1 cellular context compared by ENCODE assay signal in the genomic region with DNA sequence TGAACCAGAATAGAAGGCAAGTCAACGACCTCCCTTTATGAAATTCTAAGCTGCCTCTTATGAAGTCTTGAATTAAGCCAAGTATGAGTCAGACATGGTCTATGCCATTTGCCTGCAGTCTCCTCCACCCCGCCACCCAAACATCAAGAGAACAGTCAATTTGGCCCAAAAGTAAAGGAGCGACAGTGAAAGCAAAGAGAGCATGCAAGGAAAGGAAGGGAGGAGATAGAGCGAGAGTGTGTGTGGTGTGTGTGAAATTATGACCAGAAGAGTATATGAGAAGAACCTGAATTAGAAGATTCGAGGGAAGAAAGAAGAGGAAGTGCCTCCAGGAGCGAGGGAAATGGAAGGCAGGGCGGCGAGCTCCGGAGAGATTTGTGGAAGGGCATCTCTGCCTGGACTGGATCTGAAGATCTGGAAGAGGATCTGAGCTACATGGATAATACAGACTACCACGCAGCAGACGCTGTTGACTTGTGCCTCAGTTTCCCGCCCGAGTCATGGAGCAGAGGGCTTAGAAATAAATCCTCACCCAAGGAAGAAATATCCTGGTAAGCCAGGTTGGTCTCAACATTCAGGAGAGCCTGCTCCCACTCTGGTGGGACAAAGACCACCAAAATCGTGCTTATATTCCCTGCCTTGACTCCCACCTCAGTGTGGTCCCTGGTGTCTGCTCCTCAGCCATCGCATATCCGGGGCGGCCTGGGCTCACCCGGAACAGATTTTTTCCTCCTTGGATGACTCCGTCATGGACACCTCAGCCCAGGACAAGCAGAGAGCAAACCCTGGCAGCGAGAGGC.
TF ChIP-seq lines count a peak whose summit lies in the region.

No MANE protein-coding gene starts in this region.

TF ChIP-seq in K562, 482 proteins besides CTCF, POLR2A, EP300 and RAD21 (continued from another document and continues in another):
- TF ChIP-seq CHCHD3 (CRISPR knock-in tag; IDR thresholded peaks at IDR 0.05), result no peak
- no peak for TF ChIP-seq MTA1 (IDR thresholded peaks at IDR 0.05; ENCODE audit: borderline replicate concordance)
- TF ChIP-seq KAT7 (CRISPR knock-in tag; IDR thresholded peaks at IDR 0.05; ENCODE audit: borderline replicate concordance), result no peak
- TF ChIP-seq CBX3 (IDR thresholded peaks at IDR 0.05; ENCODE audit: borderline replicate concordance in 1 of 2, low read length in 2 of 2), result no peak
- no peak for TF ChIP-seq ZNF175 (CRISPR knock-in tag; IDR thresholded peaks at IDR 0.05; ENCODE audit: low read depth)
- TF ChIP-seq, protein P1, sequence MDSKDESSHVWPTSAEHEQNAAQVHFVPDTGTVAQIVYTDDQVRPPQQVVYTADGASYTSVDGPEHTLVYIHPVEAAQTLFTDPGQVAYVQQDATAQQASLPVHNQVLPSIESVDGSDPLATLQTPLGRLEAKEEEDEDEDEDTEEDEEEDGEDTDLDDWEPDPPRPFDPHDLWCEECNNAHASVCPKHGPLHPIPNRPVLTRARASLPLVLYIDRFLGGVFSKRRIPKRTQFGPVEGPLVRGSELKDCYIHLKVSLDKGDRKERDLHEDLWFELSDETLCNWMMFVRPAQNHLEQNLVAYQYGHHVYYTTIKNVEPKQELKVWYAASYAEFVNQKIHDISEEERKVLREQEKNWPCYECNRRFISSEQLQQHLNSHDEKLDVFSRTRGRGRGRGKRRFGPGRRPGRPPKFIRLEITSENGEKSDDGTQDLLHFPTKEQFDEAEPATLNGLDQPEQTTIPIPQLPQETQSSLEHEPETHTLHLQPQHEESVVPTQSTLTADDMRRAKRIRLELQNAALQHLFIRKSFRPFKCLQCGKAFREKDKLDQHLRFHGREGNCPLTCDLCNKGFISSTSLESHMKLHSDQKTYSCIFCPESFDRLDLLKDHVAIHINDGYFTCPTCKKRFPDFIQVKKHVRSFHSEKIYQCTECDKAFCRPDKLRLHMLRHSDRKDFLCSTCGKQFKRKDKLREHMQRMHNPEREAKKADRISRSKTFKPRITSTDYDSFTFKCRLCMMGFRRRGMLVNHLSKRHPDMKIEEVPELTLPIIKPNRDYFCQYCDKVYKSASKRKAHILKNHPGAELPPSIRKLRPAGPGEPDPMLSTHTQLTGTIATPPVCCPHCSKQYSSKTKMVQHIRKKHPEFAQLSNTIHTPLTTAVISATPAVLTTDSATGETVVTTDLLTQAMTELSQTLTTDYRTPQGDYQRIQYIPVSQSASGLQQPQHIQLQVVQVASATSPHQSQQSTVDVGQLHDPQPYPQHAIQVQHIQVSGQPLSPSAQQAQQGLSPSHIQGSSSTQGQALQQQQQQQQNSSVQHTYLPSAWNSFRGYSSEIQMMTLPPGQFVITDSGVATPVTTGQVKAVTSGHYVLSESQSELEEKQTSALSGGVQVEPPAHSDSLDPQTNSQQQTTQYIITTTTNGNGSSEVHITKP (IDR thresholded peaks at IDR 0.05; ENCODE audit: partially characterized antibody), result peak; percentile 51
- TF ChIP-seq ZNF507 (tag; conservative IDR thresholded peaks at IDR 0.05), result no peak
- TF ChIP-seq, protein P2, sequence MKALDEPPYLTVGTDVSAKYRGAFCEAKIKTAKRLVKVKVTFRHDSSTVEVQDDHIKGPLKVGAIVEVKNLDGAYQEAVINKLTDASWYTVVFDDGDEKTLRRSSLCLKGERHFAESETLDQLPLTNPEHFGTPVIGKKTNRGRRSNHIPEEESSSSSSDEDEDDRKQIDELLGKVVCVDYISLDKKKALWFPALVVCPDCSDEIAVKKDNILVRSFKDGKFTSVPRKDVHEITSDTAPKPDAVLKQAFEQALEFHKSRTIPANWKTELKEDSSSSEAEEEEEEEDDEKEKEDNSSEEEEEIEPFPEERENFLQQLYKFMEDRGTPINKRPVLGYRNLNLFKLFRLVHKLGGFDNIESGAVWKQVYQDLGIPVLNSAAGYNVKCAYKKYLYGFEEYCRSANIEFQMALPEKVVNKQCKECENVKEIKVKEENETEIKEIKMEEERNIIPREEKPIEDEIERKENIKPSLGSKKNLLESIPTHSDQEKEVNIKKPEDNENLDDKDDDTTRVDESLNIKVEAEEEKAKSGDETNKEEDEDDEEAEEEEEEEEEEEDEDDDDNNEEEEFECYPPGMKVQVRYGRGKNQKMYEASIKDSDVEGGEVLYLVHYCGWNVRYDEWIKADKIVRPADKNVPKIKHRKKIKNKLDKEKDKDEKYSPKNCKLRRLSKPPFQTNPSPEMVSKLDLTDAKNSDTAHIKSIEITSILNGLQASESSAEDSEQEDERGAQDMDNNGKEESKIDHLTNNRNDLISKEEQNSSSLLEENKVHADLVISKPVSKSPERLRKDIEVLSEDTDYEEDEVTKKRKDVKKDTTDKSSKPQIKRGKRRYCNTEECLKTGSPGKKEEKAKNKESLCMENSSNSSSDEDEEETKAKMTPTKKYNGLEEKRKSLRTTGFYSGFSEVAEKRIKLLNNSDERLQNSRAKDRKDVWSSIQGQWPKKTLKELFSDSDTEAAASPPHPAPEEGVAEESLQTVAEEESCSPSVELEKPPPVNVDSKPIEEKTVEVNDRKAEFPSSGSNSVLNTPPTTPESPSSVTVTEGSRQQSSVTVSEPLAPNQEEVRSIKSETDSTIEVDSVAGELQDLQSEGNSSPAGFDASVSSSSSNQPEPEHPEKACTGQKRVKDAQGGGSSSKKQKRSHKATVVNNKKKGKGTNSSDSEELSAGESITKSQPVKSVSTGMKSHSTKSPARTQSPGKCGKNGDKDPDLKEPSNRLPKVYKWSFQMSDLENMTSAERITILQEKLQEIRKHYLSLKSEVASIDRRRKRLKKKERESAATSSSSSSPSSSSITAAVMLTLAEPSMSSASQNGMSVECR (CRISPR knock-in tag; IDR thresholded peaks at IDR 0.05), result peak; percentile 48; the same call in 1 of the 2 replicates
- no peak for TF ChIP-seq ZEB2 (IDR thresholded peaks at IDR 0.05)
- TF ChIP-seq YY1 (IDR thresholded peaks at IDR 0.05; ENCODE audit: borderline replicate concordance in 1 of 3, control insufficient read depth in 1 of 3, extremely low read depth in 1 of 3, insufficient read depth in 3 of 3, insufficient read length in 1 of 3, insufficient replicate concordance in 2 of 3, low read depth in 1 of 3, low read length in 2 of 3), result no peak
- no peak for TF ChIP-seq SRSF1 (IDR thresholded peaks at IDR 0.05; ENCODE audit: low read depth, low read length)
- TF ChIP-seq ZKSCAN1 (IDR thresholded peaks at IDR 0.05; ENCODE audit: low read depth, low read length), result no peak
- no peak for TF ChIP-seq CBX8 (IDR thresholded peaks at IDR 0.05; ENCODE audit: borderline replicate concordance, extremely low read depth, low read depth, low read length, poor library complexity, severe bottlenecking)
- no peak for TF ChIP-seq ILF3 (IDR thresholded peaks at IDR 0.05; ENCODE audit: borderline replicate concordance)
- peak; percentile 45; the same call in 1 of the 2 replicates for TF ChIP-seq BCOR (IDR thresholded peaks at IDR 0.05)
- no peak for TF ChIP-seq SIN3A (IDR thresholded peaks at IDR 0.05; ENCODE audit: borderline replicate concordance in 2 of 2, control insufficient read depth in 1 of 2, low read depth in 2 of 2, low read length in 2 of 2)
- TF ChIP-seq NFE2L1 (tag; IDR thresholded peaks at IDR 0.05; ENCODE audit: borderline replicate concordance, low read depth), result no peak
- 0 out of 2 replicates have a peak, but pooled peaks have one; percentile 23 for TF ChIP-seq DPF2 (IDR thresholded peaks at IDR 0.05)
- no peak for TF ChIP-seq NFIX (CRISPR knock-in tag; IDR thresholded peaks at IDR 0.05; ENCODE audit: low read depth)
- TF ChIP-seq HEY1 (CRISPR knock-in tag; IDR thresholded peaks at IDR 0.05; ENCODE audit: borderline replicate concordance), result no peak
- TF ChIP-seq ETV5 (CRISPR knock-in tag; IDR thresholded peaks at IDR 0.05; ENCODE audit: low read depth), result 0 out of 2 replicates have a peak, but pooled peaks have one; percentile 25
- 0 out of 2 replicates have a peak, but pooled peaks have one; percentile 51 for TF ChIP-seq FOXP1 (CRISPR knock-in tag; IDR thresholded peaks at IDR 0.05)
- TF ChIP-seq JUND (IDR thresholded peaks at IDR 0.05; ENCODE audit: borderline replicate concordance, low read depth, low read length), result 0 out of 2 replicates have a peak, but pooled peaks have one; percentile 18
- TF ChIP-seq JUND (tag; IDR thresholded peaks at IDR 0.05; ENCODE audit: borderline replicate concordance, low read depth, low read length), result no peak
- TF ChIP-seq RUNX1 (IDR thresholded peaks at IDR 0.05; ENCODE audit: low read depth), result no peak
- TF ChIP-seq, protein P3, sequence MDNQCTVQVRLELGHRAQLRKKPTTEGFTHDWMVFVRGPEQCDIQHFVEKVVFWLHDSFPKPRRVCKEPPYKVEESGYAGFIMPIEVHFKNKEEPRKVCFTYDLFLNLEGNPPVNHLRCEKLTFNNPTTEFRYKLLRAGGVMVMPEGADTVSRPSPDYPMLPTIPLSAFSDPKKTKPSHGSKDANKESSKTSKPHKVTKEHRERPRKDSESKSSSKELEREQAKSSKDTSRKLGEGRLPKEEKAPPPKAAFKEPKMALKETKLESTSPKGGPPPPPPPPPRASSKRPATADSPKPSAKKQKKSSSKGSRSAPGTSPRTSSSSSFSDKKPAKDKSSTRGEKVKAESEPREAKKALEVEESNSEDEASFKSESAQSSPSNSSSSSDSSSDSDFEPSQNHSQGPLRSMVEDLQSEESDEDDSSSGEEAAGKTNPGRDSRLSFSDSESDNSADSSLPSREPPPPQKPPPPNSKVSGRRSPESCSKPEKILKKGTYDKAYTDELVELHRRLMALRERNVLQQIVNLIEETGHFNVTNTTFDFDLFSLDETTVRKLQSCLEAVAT (IDR thresholded peaks at IDR 0.05), result 0 out of 4 replicates have a peak, but pooled peaks of 1 of the 2 experiments have one; percentile 47
- peak; percentile 92 for TF ChIP-seq KDM5B (IDR thresholded peaks at IDR 0.05; ENCODE audit: insufficient replicate concordance, low read depth, low read length)
- 0 out of 4 replicates have a peak, but pooled peaks have one; percentile 24 to 52 for TF ChIP-seq MAZ (CRISPR knock-in tag; conservative IDR thresholded peaks at IDR 0.05 in 1 of 2, IDR thresholded peaks at IDR 0.05 in 1 of 2)
- TF ChIP-seq NELFE (IDR thresholded peaks at IDR 0.05; ENCODE audit: insufficient read depth, insufficient read length), result no peak
- no peak for TF ChIP-seq ELF1 (tag; IDR thresholded peaks at IDR 0.05)
- 0 out of 2 replicates have a peak, but pooled peaks have one; percentile 22 for TF ChIP-seq SMARCA4 (IDR thresholded peaks at IDR 0.05)
- TF ChIP-seq, protein P4, sequence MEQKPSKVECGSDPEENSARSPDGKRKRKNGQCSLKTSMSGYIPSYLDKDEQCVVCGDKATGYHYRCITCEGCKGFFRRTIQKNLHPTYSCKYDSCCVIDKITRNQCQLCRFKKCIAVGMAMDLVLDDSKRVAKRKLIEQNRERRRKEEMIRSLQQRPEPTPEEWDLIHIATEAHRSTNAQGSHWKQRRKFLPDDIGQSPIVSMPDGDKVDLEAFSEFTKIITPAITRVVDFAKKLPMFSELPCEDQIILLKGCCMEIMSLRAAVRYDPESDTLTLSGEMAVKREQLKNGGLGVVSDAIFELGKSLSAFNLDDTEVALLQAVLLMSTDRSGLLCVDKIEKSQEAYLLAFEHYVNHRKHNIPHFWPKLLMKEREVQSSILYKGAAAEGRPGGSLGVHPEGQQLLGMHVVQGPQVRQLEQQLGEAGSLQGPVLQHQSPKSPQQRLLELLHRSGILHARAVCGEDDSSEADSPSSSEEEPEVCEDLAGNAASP (IDR thresholded peaks at IDR 0.05), result no peak
- peak; percentile 97 for TF ChIP-seq SPI1 (IDR thresholded peaks at IDR 0.05; ENCODE audit: borderline replicate concordance, low read depth, low read length)
- TF ChIP-seq NCOA4 (IDR thresholded peaks at IDR 0.05; ENCODE audit: partially characterized antibody), result no peak
- TF ChIP-seq MCM3 (IDR thresholded peaks at IDR 0.05), result no peak
- peak; percentile 92; the same call in 1 of the 2 replicates for TF ChIP-seq PHF8 (IDR thresholded peaks at IDR 0.05; ENCODE audit: borderline replicate concordance, low read length)
- TF ChIP-seq, protein P5, sequence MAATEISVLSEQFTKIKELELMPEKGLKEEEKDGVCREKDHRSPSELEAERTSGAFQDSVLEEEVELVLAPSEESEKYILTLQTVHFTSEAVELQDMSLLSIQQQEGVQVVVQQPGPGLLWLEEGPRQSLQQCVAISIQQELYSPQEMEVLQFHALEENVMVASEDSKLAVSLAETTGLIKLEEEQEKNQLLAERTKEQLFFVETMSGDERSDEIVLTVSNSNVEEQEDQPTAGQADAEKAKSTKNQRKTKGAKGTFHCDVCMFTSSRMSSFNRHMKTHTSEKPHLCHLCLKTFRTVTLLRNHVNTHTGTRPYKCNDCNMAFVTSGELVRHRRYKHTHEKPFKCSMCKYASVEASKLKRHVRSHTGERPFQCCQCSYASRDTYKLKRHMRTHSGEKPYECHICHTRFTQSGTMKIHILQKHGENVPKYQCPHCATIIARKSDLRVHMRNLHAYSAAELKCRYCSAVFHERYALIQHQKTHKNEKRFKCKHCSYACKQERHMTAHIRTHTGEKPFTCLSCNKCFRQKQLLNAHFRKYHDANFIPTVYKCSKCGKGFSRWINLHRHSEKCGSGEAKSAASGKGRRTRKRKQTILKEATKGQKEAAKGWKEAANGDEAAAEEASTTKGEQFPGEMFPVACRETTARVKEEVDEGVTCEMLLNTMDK (IDR thresholded peaks at IDR 0.05; ENCODE audit: borderline replicate concordance, insufficient read depth, low read depth, low read length, poor library complexity, severe bottlenecking), result no peak
- no peak for TF ChIP-seq TFAM (CRISPR knock-in tag; conservative IDR thresholded peaks at IDR 0.05)
- TF ChIP-seq, protein P6, sequence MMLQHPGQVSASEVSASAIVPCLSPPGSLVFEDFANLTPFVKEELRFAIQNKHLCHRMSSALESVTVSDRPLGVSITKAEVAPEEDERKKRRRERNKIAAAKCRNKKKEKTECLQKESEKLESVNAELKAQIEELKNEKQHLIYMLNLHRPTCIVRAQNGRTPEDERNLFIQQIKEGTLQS (IDR thresholded peaks at IDR 0.05), result 0 out of 2 replicates have a peak, but pooled peaks have one; percentile 33
- TF ChIP-seq, protein P6 (CRISPR knock-in tag; conservative IDR thresholded peaks at IDR 0.05), result no peak
- TF ChIP-seq HDGF (IDR thresholded peaks at IDR 0.05), result 0 out of 2 replicates have a peak, but pooled peaks have one; percentile 43
- TF ChIP-seq ZNF212 (CRISPR knock-in tag; IDR thresholded peaks at IDR 0.05), result no peak
- 0 out of 2 replicates have a peak, but pooled peaks have one; percentile 30 for TF ChIP-seq LCOR (CRISPR knock-in tag; IDR thresholded peaks at IDR 0.05)
- no peak for TF ChIP-seq RBM17 (IDR thresholded peaks at IDR 0.05; ENCODE audit: borderline replicate concordance, low read depth, low read length)
- TF ChIP-seq TAF15 (IDR thresholded peaks at IDR 0.05; ENCODE audit: low read depth, low read length), result no peak
- TF ChIP-seq, protein P7, sequence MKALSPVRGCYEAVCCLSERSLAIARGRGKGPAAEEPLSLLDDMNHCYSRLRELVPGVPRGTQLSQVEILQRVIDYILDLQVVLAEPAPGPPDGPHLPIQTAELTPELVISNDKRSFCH (CRISPR knock-in tag; IDR thresholded peaks at IDR 0.05), result no peak
- TF ChIP-seq, protein P7 (tag; IDR thresholded peaks at IDR 0.05), result 0 out of 2 replicates have a peak, but pooled peaks have one; percentile 6
- TF ChIP-seq DDX20 (tag; IDR thresholded peaks at IDR 0.05; ENCODE audit: low read depth), result no peak
- TF ChIP-seq SMARCE1 (IDR thresholded peaks at IDR 0.05), result no peak
- TF ChIP-seq CTBP1 (IDR thresholded peaks at IDR 0.05; ENCODE audit: borderline replicate concordance), result no peak
- peak; percentile 70 for TF ChIP-seq POLR2B (IDR thresholded peaks at IDR 0.05; ENCODE audit: low read depth, partially characterized antibody)
- no peak for TF ChIP-seq SAFB (IDR thresholded peaks at IDR 0.05; ENCODE audit: borderline replicate concordance, low read depth, low read length)
